ENCODE assay signal across 1 cellular context in the genomic region with DNA sequence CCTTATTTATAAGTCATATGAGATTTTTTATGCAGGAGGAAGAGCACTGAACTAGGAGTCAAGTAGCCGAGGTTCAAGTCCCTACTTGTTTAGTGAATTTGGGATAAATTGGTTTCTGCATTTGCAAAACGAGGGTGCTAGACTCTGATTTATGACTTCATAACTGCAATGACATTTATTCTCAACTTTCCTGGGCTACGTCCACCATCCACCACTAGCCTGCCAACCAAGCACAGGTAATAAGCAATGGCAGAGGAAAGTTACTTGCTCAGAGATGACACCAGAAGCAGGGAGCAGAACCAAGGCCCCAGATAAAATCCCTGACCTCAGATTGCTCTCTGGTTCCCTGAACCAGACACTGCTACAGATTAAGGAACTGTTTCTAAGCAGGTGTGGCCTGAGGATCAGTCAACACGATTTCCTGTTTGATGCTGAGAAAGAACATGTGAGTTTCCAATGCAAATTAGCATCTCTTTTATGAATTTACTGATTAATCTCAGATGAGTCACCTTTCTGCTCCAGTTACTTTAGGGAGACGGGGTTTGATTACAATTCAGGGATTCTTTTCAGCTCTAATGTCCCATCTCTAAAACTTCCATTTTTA.
TF ChIP-seq lines count a peak whose summit lies in the region.

No MANE protein-coding gene starts in this region.

TF ChIP-seq in GM12878, 131 proteins besides CTCF, POLR2A, EP300 and RAD21 (continued from another document and continues in another):
- TF ChIP-seq, protein P1, sequence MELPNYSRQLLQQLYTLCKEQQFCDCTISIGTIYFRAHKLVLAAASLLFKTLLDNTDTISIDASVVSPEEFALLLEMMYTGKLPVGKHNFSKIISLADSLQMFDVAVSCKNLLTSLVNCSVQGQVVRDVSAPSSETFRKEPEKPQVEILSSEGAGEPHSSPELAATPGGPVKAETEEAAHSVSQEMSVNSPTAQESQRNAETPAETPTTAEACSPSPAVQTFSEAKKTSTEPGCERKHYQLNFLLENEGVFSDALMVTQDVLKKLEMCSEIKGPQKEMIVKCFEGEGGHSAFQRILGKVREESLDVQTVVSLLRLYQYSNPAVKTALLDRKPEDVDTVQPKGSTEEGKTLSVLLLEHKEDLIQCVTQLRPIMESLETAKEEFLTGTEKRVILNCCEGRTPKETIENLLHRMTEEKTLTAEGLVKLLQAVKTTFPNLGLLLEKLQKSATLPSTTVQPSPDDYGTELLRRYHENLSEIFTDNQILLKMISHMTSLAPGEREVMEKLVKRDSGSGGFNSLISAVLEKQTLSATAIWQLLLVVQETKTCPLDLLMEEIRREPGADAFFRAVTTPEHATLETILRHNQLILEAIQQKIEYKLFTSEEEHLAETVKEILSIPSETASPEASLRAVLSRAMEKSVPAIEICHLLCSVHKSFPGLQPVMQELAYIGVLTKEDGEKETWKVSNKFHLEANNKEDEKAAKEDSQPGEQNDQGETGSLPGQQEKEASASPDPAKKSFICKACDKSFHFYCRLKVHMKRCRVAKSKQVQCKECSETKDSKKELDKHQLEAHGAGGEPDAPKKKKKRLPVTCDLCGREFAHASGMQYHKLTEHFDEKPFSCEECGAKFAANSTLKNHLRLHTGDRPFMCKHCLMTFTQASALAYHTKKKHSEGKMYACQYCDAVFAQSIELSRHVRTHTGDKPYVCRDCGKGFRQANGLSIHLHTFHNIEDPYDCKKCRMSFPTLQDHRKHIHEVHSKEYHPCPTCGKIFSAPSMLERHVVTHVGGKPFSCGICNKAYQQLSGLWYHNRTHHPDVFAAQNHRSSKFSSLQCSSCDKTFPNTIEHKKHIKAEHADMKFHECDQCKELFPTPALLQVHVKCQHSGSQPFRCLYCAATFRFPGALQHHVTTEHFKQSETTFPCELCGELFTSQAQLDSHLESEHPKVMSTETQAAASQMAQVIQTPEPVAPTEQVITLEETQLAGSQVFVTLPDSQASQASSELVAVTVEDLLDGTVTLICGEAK (IDR thresholded peaks at IDR 0.05; ENCODE audit: borderline replicate concordance): no peak
- TF ChIP-seq, protein P2, sequence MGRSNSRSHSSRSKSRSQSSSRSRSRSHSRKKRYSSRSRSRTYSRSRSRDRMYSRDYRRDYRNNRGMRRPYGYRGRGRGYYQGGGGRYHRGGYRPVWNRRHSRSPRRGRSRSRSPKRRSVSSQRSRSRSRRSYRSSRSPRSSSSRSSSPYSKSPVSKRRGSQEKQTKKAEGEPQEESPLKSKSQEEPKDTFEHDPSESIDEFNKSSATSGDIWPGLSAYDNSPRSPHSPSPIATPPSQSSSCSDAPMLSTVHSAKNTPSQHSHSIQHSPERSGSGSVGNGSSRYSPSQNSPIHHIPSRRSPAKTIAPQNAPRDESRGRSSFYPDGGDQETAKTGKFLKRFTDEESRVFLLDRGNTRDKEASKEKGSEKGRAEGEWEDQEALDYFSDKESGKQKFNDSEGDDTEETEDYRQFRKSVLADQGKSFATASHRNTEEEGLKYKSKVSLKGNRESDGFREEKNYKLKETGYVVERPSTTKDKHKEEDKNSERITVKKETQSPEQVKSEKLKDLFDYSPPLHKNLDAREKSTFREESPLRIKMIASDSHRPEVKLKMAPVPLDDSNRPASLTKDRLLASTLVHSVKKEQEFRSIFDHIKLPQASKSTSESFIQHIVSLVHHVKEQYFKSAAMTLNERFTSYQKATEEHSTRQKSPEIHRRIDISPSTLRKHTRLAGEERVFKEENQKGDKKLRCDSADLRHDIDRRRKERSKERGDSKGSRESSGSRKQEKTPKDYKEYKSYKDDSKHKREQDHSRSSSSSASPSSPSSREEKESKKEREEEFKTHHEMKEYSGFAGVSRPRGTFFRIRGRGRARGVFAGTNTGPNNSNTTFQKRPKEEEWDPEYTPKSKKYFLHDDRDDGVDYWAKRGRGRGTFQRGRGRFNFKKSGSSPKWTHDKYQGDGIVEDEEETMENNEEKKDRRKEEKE (IDR thresholded peaks at IDR 0.05): no peak
- TF ChIP-seq SIN3A (IDR thresholded peaks at IDR 0.05; ENCODE audit: low read depth, low read length): no peak
- TF ChIP-seq EZH2 (IDR thresholded peaks at IDR 0.05; ENCODE audit: borderline replicate concordance, control insufficient read depth, low read depth, low read length): no peak
- TF ChIP-seq TAF1 (IDR thresholded peaks at IDR 0.05; ENCODE audit: borderline replicate concordance, low read depth, low read length): no peak
- no peak for TF ChIP-seq MYC (IDR thresholded peaks at IDR 0.05; ENCODE audit: insufficient read depth, insufficient read length, insufficient replicate concordance, low read length, severe bottlenecking)
- TF ChIP-seq, protein P3, sequence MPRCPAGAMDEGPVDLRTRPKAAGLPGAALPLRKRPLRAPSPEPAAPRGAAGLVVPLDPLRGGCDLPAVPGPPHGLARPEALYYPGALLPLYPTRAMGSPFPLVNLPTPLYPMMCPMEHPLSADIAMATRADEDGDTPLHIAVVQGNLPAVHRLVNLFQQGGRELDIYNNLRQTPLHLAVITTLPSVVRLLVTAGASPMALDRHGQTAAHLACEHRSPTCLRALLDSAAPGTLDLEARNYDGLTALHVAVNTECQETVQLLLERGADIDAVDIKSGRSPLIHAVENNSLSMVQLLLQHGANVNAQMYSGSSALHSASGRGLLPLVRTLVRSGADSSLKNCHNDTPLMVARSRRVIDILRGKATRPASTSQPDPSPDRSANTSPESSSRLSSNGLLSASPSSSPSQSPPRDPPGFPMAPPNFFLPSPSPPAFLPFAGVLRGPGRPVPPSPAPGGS (IDR thresholded peaks at IDR 0.05; ENCODE audit: borderline replicate concordance, insufficient read depth, low read depth, low read length, poor library complexity, severe bottlenecking): no peak
- TF ChIP-seq MYB (IDR thresholded peaks at IDR 0.05; ENCODE audit: borderline replicate concordance, low read depth, low read length): no peak
- TF ChIP-seq, protein P4, sequence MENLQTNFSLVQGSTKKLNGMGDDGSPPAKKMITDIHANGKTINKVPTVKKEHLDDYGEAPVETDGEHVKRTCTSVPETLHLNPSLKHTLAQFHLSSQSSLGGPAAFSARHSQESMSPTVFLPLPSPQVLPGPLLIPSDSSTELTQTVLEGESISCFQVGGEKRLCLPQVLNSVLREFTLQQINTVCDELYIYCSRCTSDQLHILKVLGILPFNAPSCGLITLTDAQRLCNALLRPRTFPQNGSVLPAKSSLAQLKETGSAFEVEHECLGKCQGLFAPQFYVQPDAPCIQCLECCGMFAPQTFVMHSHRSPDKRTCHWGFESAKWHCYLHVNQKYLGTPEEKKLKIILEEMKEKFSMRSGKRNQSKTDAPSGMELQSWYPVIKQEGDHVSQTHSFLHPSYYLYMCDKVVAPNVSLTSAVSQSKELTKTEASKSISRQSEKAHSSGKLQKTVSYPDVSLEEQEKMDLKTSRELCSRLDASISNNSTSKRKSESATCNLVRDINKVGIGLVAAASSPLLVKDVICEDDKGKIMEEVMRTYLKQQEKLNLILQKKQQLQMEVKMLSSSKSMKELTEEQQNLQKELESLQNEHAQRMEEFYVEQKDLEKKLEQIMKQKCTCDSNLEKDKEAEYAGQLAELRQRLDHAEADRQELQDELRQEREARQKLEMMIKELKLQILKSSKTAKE (IDR thresholded peaks at IDR 0.05; ENCODE audit: low read depth, poor library complexity, severe bottlenecking): peak; percentile 84
- TF ChIP-seq, protein P5, sequence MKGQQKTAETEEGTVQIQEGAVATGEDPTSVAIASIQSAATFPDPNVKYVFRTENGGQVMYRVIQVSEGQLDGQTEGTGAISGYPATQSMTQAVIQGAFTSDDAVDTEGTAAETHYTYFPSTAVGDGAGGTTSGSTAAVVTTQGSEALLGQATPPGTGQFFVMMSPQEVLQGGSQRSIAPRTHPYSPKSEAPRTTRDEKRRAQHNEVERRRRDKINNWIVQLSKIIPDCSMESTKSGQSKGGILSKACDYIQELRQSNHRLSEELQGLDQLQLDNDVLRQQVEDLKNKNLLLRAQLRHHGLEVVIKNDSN (IDR thresholded peaks at IDR 0.05; ENCODE audit: borderline replicate concordance, extremely low read length, insufficient read depth, low read depth, low read length): no peak
- TF ChIP-seq, protein P6, sequence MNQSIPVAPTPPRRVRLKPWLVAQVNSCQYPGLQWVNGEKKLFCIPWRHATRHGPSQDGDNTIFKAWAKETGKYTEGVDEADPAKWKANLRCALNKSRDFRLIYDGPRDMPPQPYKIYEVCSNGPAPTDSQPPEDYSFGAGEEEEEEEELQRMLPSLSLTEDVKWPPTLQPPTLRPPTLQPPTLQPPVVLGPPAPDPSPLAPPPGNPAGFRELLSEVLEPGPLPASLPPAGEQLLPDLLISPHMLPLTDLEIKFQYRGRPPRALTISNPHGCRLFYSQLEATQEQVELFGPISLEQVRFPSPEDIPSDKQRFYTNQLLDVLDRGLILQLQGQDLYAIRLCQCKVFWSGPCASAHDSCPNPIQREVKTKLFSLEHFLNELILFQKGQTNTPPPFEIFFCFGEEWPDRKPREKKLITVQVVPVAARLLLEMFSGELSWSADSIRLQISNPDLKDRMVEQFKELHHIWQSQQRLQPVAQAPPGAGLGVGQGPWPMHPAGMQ (IDR thresholded peaks at IDR 0.05; ENCODE audit: borderline replicate concordance): no peak
- TF ChIP-seq, protein P7, sequence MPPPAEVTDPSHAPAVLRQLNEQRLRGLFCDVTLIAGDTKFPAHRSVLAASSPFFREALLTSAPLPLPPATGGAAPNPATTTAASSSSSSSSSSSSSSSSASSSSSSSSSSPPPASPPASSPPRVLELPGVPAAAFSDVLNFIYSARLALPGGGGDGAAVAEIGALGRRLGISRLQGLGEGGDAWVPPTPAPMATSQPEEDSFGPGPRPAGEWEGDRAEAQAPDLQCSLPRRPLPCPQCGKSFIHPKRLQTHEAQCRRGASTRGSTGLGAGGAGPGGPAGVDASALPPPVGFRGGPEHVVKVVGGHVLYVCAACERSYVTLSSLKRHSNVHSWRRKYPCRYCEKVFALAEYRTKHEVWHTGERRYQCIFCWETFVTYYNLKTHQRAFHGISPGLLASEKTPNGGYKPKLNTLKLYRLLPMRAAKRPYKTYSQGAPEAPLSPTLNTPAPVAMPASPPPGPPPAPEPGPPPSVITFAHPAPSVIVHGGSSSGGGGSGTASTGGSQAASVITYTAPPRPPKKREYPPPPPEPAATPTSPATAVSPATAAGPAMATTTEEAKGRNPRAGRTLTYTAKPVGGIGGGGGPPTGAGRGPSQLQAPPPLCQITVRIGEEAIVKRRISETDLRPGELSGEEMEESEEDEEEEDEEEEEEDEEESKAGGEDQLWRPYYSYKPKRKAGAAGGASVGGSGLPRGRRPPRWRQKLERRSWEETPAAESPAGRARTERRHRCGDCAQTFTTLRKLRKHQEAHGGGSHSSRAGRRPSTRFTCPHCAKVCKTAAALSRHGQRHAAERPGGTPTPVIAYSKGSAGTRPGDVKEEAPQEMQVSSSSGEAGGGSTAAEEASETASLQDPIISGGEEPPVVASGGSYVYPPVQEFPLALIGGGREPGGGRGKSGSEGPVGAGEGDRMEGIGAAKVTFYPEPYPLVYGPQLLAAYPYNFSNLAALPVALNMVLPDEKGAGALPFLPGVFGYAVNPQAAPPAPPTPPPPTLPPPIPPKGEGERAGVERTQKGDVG (CRISPR knock-in tag; IDR thresholded peaks at IDR 0.05): no peak
- no peak for TF ChIP-seq CEBPB (IDR thresholded peaks at IDR 0.05; ENCODE audit: borderline replicate concordance in 1 of 2, low read depth in 2 of 2, low read length in 2 of 2)
- no peak for TF ChIP-seq SMAD5 (IDR thresholded peaks at IDR 0.05; ENCODE audit: low read depth)
- TF ChIP-seq SIX5 (IDR thresholded peaks at IDR 0.05; ENCODE audit: low read depth, low read length, severe bottlenecking): peak; percentile 13
- TF ChIP-seq HDAC6 (IDR thresholded peaks at IDR 0.05; ENCODE audit: unreplicated experiment): no peak
- no peak for TF ChIP-seq NR2C2 (IDR thresholded peaks at IDR 0.05; ENCODE audit: borderline replicate concordance, control insufficient read depth, insufficient read length, low read depth)
- no peak for TF ChIP-seq RCOR1 (conservative IDR thresholded peaks at IDR 0.05; ENCODE audit: low read depth, low read length)
- TF ChIP-seq IRF4 (IDR thresholded peaks at IDR 0.05; ENCODE audit: low read depth, low read length): 0 out of 2 replicates have a peak, but pooled peaks have one; percentile 38
- peak; percentile 80 to 82; a peak in 3 of 4 replicates for TF ChIP-seq BHLHE40 (IDR thresholded peaks at IDR 0.05; ENCODE audit: borderline replicate concordance in 1 of 2, low read depth in 2 of 2, low read length in 1 of 2)
- TF ChIP-seq, protein P8, sequence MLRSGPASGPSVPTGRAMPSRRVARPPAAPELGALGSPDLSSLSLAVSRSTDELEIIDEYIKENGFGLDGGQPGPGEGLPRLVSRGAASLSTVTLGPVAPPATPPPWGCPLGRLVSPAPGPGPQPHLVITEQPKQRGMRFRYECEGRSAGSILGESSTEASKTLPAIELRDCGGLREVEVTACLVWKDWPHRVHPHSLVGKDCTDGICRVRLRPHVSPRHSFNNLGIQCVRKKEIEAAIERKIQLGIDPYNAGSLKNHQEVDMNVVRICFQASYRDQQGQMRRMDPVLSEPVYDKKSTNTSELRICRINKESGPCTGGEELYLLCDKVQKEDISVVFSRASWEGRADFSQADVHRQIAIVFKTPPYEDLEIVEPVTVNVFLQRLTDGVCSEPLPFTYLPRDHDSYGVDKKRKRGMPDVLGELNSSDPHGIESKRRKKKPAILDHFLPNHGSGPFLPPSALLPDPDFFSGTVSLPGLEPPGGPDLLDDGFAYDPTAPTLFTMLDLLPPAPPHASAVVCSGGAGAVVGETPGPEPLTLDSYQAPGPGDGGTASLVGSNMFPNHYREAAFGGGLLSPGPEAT (IDR thresholded peaks at IDR 0.05; ENCODE audit: low read depth): peak; percentile 69
- TF ChIP-seq ZBED1 (IDR thresholded peaks at IDR 0.05; ENCODE audit: borderline replicate concordance): no peak
- TF ChIP-seq STAT1 (conservative IDR thresholded peaks at IDR 0.05): no peak
- no peak for TF ChIP-seq BACH1 (IDR thresholded peaks at IDR 0.05; ENCODE audit: borderline replicate concordance)
- 0 out of 4 replicates have a peak, but pooled peaks of 1 of the 2 experiments have one; percentile 30 for TF ChIP-seq SRF (IDR thresholded peaks at IDR 0.05; ENCODE audit: low read depth in 2 of 2, low read length in 2 of 2)
- peak; percentile 49; the same call in 1 of the 2 replicates for TF ChIP-seq JUND (IDR thresholded peaks at IDR 0.05; ENCODE audit: low read depth, low read length)
- TF ChIP-seq ETV6 (conservative IDR thresholded peaks at IDR 0.05 in 1 of 2, IDR thresholded peaks at IDR 0.05 in 1 of 2; ENCODE audit: borderline replicate concordance in 1 of 2, low read depth in 1 of 2): peak in 1 of 2 experiments; percentile 76; a peak in 2 of 4 replicates
- TF ChIP-seq ZNF24 (IDR thresholded peaks at IDR 0.05): peak; percentile 90
- TF ChIP-seq KLF5 (IDR thresholded peaks at IDR 0.05; ENCODE audit: partially characterized antibody): no peak
- TF ChIP-seq RELA (IDR thresholded peaks at IDR 0.05; ENCODE audit: borderline replicate concordance, partially characterized antibody): no peak
- no peak for TF ChIP-seq POLR2AphosphoS5 (IDR thresholded peaks at IDR 0.05; ENCODE audit: low read length)
- peak; percentile 49; the same call in 1 of the 2 replicates for TF ChIP-seq CHD2 (IDR thresholded peaks at IDR 0.05; ENCODE audit: borderline replicate concordance, low read depth, low read length)
- TF ChIP-seq CBX3 (IDR thresholded peaks at IDR 0.05; ENCODE audit: borderline replicate concordance, low read depth): no peak
- TF ChIP-seq, protein P9, sequence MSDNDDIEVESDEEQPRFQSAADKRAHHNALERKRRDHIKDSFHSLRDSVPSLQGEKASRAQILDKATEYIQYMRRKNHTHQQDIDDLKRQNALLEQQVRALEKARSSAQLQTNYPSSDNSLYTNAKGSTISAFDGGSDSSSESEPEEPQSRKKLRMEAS (IDR thresholded peaks at IDR 0.05; ENCODE audit: low read depth, low read length): no peak
- no peak for TF ChIP-seq SUPT20H (IDR thresholded peaks at IDR 0.05; ENCODE audit: borderline replicate concordance, control insufficient read depth, low read depth, low read length)
- TF ChIP-seq SREBF1 (IDR thresholded peaks at IDR 0.05; ENCODE audit: low read length): no peak
- TF ChIP-seq IKZF1 (conservative IDR thresholded peaks at IDR 0.05): peak; percentile 87
